ENCODE assay signal across 8 cellular contexts in genomic region chr1:150568567-150568966, GRCh38. TPM values are rescaled to one million over a fixed set of nuclear protein-coding genes. Genes with fewer than 3 reads are reported as not detected.
DNase-seq lines count a peak whose midpoint lies in the region; ATAC-seq and TF ChIP-seq lines count a peak whose summit lies in the region.

No MANE protein-coding gene starts in this region.

- no peak overlapping the region for H2BK15ac ChIP-seq in mesendoderm (replicated peaks; ENCODE audit: low read depth)

- peak overlapping the region; percentile 71 for H3K27ac ChIP-seq in mesendoderm (ENCODE audit: low read depth, low read length)
- H3K27ac ChIP-seq in urinary bladder (ENCODE audit: low read depth) = peak overlapping the region; percentile 46

- no peak overlapping the region for H3K23ac ChIP-seq in mesendoderm (ENCODE audit: low read length)

- ATAC-seq in GM18873 (IDR thresholded peaks at IDR 0.05; ENCODE audit: low FRiP score, unreplicated experiment) = no peak

- peaks cover 41% of the 10 kb centered on the region for H3K36me3 Mint-ChIP-seq in activated naive CD4-positive, alpha-beta T cell treated with anti-CD3 and anti-CD28 coated beads for 36 hours (ENCODE audit: low read depth)

- peaks cover 11% of the 10 kb centered on the region for H3K79me1 ChIP-seq in mesendoderm (ENCODE audit: low read length)

- peaks cover 2% of the 10 kb centered on the region for H3K9me3 Mint-ChIP-seq in activated naive CD4-positive, alpha-beta T cell treated with anti-CD3 and anti-CD28 coated beads for 36 hours

- no peaks in the 10 kb centered on the region for H3K27me3 Mint-ChIP-seq in activated naive CD4-positive, alpha-beta T cell treated with anti-CD3 and anti-CD28 coated beads for 36 hours (ENCODE audit: low read depth)

- no peak overlapping the region for H3K4ac ChIP-seq in mesendoderm (ENCODE audit: low read depth, low read length)

- CTCF ChIA-PET in activated naive CD4-positive, alpha-beta T cell treated with anti-CD3 and anti-CD28 coated beads for 36 hours (lab: Charles Lee) = interaction anchor here (0.6 to 13.3 kb wide), 9 partner anchors 6 to 354 kb away, joined by 3 to 167 read pairs (median 6); partner anchors contain the start of gene MCL1

- no peak overlapping the region for H3K4me2 ChIP-seq in mesendoderm (ENCODE audit: low read length)

- intact Hi-C loops in activated naive CD4-positive, alpha-beta T cell treated with anti-CD3 and anti-CD28 coated beads for 36 hours (cut with micrococcal nuclease) = loop anchor here (1.0 kb wide), 1 partner anchor 354 kb away; no protein-coding TSS in a partner anchor

- peak overlapping the region; percentile 4 for H3K4me3 ChIP-seq in astrocyte of the cerebellum (ENCODE audit: low read depth, low read length)
- H3K4me3 ChIP-seq in mesendoderm (ENCODE audit: low read length) = no peak overlapping the region
- no peak overlapping the region for H3K4me3 ChIP-seq in urinary bladder (ENCODE audit: low read depth, low read length)

- H3K4me3 Mint-ChIP-seq in activated naive CD4-positive, alpha-beta T cell treated with anti-CD3 and anti-CD28 coated beads for 36 hours = peak overlapping the region; percentile 71

- H3K36me3 ChIP-seq in mesendoderm (ENCODE audit: control insufficient read depth, insufficient read depth, low read length) = peaks cover 2% of the 10 kb centered on the region
- no peaks in the 10 kb centered on the region for H3K36me3 ChIP-seq in urinary bladder (ENCODE audit: insufficient read depth)

- H3K9ac ChIP-seq in mesendoderm (ENCODE audit: low read length) = peak overlapping the region; percentile 4

- no peak overlapping the region for H4K8ac ChIP-seq in mesendoderm (ENCODE audit: low read depth, low read length)

- H3K27ac Mint-ChIP-seq in activated naive CD4-positive, alpha-beta T cell treated with anti-CD3 and anti-CD28 coated beads for 36 hours = peak overlapping the region; percentile 99

- H2AK5ac ChIP-seq in mesendoderm (ENCODE audit: low read length) = no peak overlapping the region

- peaks cover 34% of the 10 kb centered on the region for H3K79me2 ChIP-seq in mesendoderm (ENCODE audit: control insufficient read depth, insufficient read depth, low read length)

- no peak overlapping the region for H2BK120ac ChIP-seq in mesendoderm (ENCODE audit: low read depth, low read length)

- H3K4me1 Mint-ChIP-seq in activated naive CD4-positive, alpha-beta T cell treated with anti-CD3 and anti-CD28 coated beads for 36 hours (ENCODE audit: low read depth) = peaks cover 94% of the 10 kb centered on the region

- no peaks in the 10 kb centered on the region for H3K27me3 ChIP-seq in mesendoderm (ENCODE audit: insufficient read depth, low read length, poor library complexity)

- in situ Hi-C loops in astrocyte of the cerebellum (cut with HindIII; ENCODE audit: low sequenced_read_pairs) = no loop called here

- no peak for DNase-seq in activated naive CD4-positive, alpha-beta T cell treated with anti-CD3 and anti-CD28 coated beads for 36 hours
- DNase-seq in activated naive CD4-positive, alpha-beta T cell (lab: John Stamatoyannopoulos, UW) = no peak
- DNase-seq in astrocyte of the cerebellum (ENCODE audit: low read depth) (no peak), mesendoderm (no peak), COLO668 (lab: John Stamatoyannopoulos, UW; ENCODE audit: unreplicated experiment) (no peak), HuH-7.5 (ENCODE audit: low spot score) (no peak)

- H4K5ac ChIP-seq in mesendoderm (ENCODE audit: low read length) = no peak overlapping the region

- peak overlapping the region; percentile 49 for H3K56ac ChIP-seq in mesendoderm (ENCODE audit: low read length)

- no peak for TF ChIP-seq CTCF in astrocyte of the cerebellum (IDR thresholded peaks at IDR 0.05; ENCODE audit: low read depth, low read length, missing control alignments)

- no peak overlapping the region for H2BK5ac ChIP-seq in mesendoderm (ENCODE audit: low read length)

- H3K4me1 ChIP-seq in mesendoderm (ENCODE audit: control insufficient read depth, low read depth, low read length) (peaks cover 8% of the 10 kb centered on the region), urinary bladder (ENCODE audit: insufficient read depth) (peaks cover 6% of the 10 kb centered on the region)

- no peak overlapping the region for H3K18ac ChIP-seq in mesendoderm (ENCODE audit: low read length)

RNA-seq across cellular contexts. Expression of gene MCL1, which starts 10.8 kb away (rescaled TPM):
- total RNA-seq in activated naive CD4-positive, alpha-beta T cell treated with anti-CD3 and anti-CD28 coated beads for 36 hours = 100 to 1,000 TPM; 228 to 235 TPM
- 146 TPM for polyA plus RNA-seq in mesendoderm (2013, experiment 1 of 2)
- 147 TPM for polyA plus RNA-seq in mesendoderm (2013, experiment 2 of 2)
- 160 TPM for total RNA-seq in urinary bladder
- 225 TPM for polyA plus RNA-seq in urinary bladder

RNA-seq across cellular contexts. Expression of gene ADAMTSL4, which starts 19.4 kb away (rescaled TPM):
- total RNA-seq in activated naive CD4-positive, alpha-beta T cell treated with anti-CD3 and anti-CD28 coated beads for 36 hours = 1 to 10 TPM; 1.3 to 2.0 TPM
- polyA plus RNA-seq in mesendoderm (2013, experiment 1 of 2) = 1.8 TPM
- 2.3 TPM for polyA plus RNA-seq in mesendoderm (2013, experiment 2 of 2)
- total RNA-seq in urinary bladder = 35.5 TPM
- 144 TPM for polyA plus RNA-seq in urinary bladder

RNA-seq across cellular contexts. Expression of gene FALEC, which starts 53.0 kb away (rescaled TPM):
- total RNA-seq in activated naive CD4-positive, alpha-beta T cell treated with anti-CD3 and anti-CD28 coated beads for 36 hours = not detected
- not detected for polyA plus RNA-seq in mesendoderm (2013, experiment 1 of 2)
- 0.24 TPM for polyA plus RNA-seq in mesendoderm (2013, experiment 2 of 2)
- not detected for total RNA-seq in urinary bladder
- 0.47 TPM for polyA plus RNA-seq in urinary bladder

Comparison
In these comparisons a context has a peak if more than half of its experiments do, and no peak if none do; other contexts are left out.
1. RNA of gene ADAMTSL4, which starts 19.4 kb away (total RNA-seq): 35.5 TPM in urinary bladder (single experiment); 1.3 to 2.0 TPM in activated naive CD4-positive, alpha-beta T cell treated with anti-CD3 and anti-CD28 coated beads for 36 hours; every median in the first group is over 10 times any median in the second.